In genomic region chr2:37070931-37071330, GRCh38 we compare ENCODE assay signal across 7 cellular contexts.
"Had no signal": no experiment of that assay in that cellular context is flagged by ENCODE, and none has a peak within 500 bp of the region (broad histone marks: within the 10 kb centered on the region; RNA-seq: fewer than 3 reads in every experiment).

No MANE protein-coding gene starts in this region.

- H3K4me2 ChIP-seq: KMS-11 had no signal

- H3K27ac ChIP-seq: HL-60, KMS-11 had no signal

- FAIRE-seq: HTR-8/SVneo had no signal

- DNase-seq: IMR-90, Karpas-422, KBM-7, KG1 had no signal

- H3K9ac ChIP-seq: KMS-11 had no signal
